1 cellular context compared by ENCODE assay signal in the genomic region with DNA sequence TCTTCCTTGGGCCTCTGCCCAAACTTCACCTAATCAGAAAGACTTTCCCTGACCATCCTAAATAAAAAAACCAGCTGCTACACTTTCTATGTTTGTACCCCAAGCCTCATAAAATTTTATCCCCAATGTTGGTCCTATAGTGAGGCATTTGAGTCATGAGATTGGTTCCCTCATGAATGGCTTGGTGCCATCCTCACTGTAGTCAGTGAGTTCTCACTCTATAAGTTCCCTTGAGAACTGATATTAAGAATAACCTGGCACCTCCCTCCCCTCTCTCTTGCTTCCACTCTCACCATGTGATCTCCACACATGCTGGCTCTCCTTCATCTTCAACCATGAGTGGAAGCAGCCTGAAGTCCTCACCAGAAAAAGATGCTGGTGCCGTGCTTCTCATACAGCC.
TF ChIP-seq lines count a peak whose summit lies in the region.

No MANE protein-coding gene starts in this region.

TF ChIP-seq in IMR-90, 13 proteins besides CTCF, POLR2A, EP300 and RAD21 (continued from another document):
- TF ChIP-seq, protein P1, sequence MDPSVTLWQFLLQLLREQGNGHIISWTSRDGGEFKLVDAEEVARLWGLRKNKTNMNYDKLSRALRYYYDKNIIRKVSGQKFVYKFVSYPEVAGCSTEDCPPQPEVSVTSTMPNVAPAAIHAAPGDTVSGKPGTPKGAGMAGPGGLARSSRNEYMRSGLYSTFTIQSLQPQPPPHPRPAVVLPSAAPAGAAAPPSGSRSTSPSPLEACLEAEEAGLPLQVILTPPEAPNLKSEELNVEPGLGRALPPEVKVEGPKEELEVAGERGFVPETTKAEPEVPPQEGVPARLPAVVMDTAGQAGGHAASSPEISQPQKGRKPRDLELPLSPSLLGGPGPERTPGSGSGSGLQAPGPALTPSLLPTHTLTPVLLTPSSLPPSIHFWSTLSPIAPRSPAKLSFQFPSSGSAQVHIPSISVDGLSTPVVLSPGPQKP (IDR thresholded peaks at IDR 0.05; ENCODE audit: borderline replicate concordance, low read depth, low read length), result no peak
- TF ChIP-seq MAFK (IDR thresholded peaks at IDR 0.05; ENCODE audit: low read depth, low read length), result no peak
- no peak for TF ChIP-seq MAZ (IDR thresholded peaks at IDR 0.05; ENCODE audit: borderline replicate concordance, low read depth, low read length)
- no peak for TF ChIP-seq MXI1 (IDR thresholded peaks at IDR 0.05; ENCODE audit: borderline replicate concordance, low read depth, low read length)
- no peak for TF ChIP-seq CEBPB (IDR thresholded peaks at IDR 0.05; ENCODE audit: low read depth, low read length)
- TF ChIP-seq, protein P2, sequence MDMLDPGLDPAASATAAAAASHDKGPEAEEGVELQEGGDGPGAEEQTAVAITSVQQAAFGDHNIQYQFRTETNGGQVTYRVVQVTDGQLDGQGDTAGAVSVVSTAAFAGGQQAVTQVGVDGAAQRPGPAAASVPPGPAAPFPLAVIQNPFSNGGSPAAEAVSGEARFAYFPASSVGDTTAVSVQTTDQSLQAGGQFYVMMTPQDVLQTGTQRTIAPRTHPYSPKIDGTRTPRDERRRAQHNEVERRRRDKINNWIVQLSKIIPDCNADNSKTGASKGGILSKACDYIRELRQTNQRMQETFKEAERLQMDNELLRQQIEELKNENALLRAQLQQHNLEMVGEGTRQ (IDR thresholded peaks at IDR 0.05; ENCODE audit: low read depth, low read length), result no peak
- TF ChIP-seq SMC3 (IDR thresholded peaks at IDR 0.05; ENCODE audit: low read depth, low read length), result no peak
- no peak for TF ChIP-seq RCOR1 (IDR thresholded peaks at IDR 0.05; ENCODE audit: insufficient replicate concordance, low read length)
- no peak for TF ChIP-seq FOS (IDR thresholded peaks at IDR 0.05; ENCODE audit: low read depth, low read length)
